14 cellular contexts compared by ENCODE assay signal in the genomic region with DNA sequence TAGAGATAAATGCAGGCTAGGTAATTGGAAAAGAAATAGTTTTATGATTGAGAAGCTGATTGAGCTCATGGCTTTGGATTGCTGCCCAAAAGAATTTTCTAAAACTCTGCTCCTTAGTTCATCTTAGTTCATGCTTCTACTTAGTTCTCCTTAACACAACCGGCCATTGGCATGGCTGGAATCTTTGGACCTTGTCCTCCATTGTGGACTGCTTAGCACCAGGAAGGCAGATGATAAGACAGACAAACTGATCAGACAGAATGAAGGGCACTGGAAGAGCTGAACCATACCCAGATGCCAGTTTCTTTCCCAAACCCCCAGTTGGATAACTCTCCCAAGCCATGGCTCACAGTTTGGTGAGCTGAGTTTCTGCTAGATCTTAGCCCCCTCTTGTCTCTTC. TPM values are rescaled to one million over a fixed set of nuclear protein-coding genes. Genes with fewer than 3 reads are reported as not detected.
DNase-seq lines count a peak whose midpoint lies in the region; ATAC-seq, FAIRE-seq and TF ChIP-seq lines count a peak whose summit lies in the region.
"Had no signal": no experiment of that assay in that cellular context is flagged by ENCODE, and none has a peak within 500 bp of the region (broad histone marks: within the 10 kb centered on the region; RNA-seq: fewer than 3 reads in every experiment).

No MANE protein-coding gene starts in this region.

- no peak for TF ChIP-seq RAD21 in HepG2 (CRISPR knock-in tag; IDR thresholded peaks at IDR 0.05)

- no peak overlapping the region for H4K91ac ChIP-seq in trophoblast cell (ENCODE audit: low read depth, low read length)

- in situ Hi-C loops in HepG2 (cut with HindIII; ENCODE audit: extremely low pct_ligation_motif_present, low pct_unique_long_range_greater_than_20kb), result no loop called here

- H3K27me3 Mint-ChIP-seq in astrocyte (ENCODE audit: low read depth, unreplicated experiment), result no peaks in the 10 kb centered on the region
- H3K27me3 Mint-ChIP-seq: B cell had no signal

- CTCF ChIA-PET in HepG2 (lab: Yijun Ruan, JAX; ENCODE audit: low intra/inter-chr PET ratio, low total read pairs), result no interaction called here

- ATAC-seq in HepG2 (no peak), right lobe of liver (no peak)
- ATAC-seq: CD8-positive, alpha-beta T cell; GM23338 had no signal

- H3K27ac Mint-ChIP-seq in astrocyte (ENCODE audit: unreplicated experiment), result no peak overlapping the region
- H3K27ac Mint-ChIP-seq: B cell; CD8-positive, alpha-beta T cell; GM23338 had no signal

- intact Hi-C loops in HepG2 (cut with micrococcal nuclease; ENCODE audit: unreplicated experiment), result no loop called here
- intact Hi-C loops in right lobe of liver (cut with DNase I), result no loop called here

- H4K20me1 ChIP-seq in HepG2 (ENCODE audit: insufficient read depth, low read length), result no peaks in the 10 kb centered on the region
- no peaks in the 10 kb centered on the region for H4K20me1 ChIP-seq in astrocyte (ENCODE audit: insufficient read depth, low read length)
- H4K20me1 ChIP-seq: BLaER1 treated with 17β-estradiol and CSF1 and Interleukin-3, amounts not matched to agents 10 nM and 100 nM had no signal

- no peak overlapping the region for H4K12ac ChIP-seq in trophoblast cell (ENCODE audit: low read depth, low read length)

- H3K4me3 Mint-ChIP-seq in astrocyte (ENCODE audit: unreplicated experiment), result no peak overlapping the region
- H3K4me3 Mint-ChIP-seq: B cell; CD8-positive, alpha-beta T cell; GM23338 had no signal

- BruUV-seq in HepG2 (replicated peaks; lab: Mats Ljungman, UMichigan), result no TSS peak

- H3K79me2 ChIP-seq in HepG2 (ENCODE audit: insufficient read depth, low read length) (no peaks in the 10 kb centered on the region), astrocyte (ENCODE audit: insufficient read depth, low read length) (no peaks in the 10 kb centered on the region), trophoblast cell (ENCODE audit: control insufficient read depth, insufficient read depth, low read length, poor library complexity) (no peaks in the 10 kb centered on the region)

- H2BK120ac ChIP-seq in trophoblast cell (ENCODE audit: insufficient read depth, low read length, poor library complexity), result peak overlapping the region; percentile 17

- peak overlapping the region; percentile 81 for H2AK5ac ChIP-seq in trophoblast cell (ENCODE audit: low read length)

- TF ChIP-seq CTCF in HepG2 (CRISPR knock-in tag; IDR thresholded peaks at IDR 0.05), result no peak
- TF ChIP-seq CTCF in right lobe of liver (IDR thresholded peaks at IDR 0.05), result no peak
- TF ChIP-seq CTCF in astrocyte (IDR thresholded peaks at IDR 0.05; ENCODE audit: insufficient read depth, low read depth, low read length), result no peak

- DNase-seq in HepG2 (ENCODE audit: low spot score), result no peak
- no peak for DNase-seq in right lobe of liver
- no peak for DNase-seq in astrocyte (ENCODE audit: low read depth)
- DNase-seq in trophoblast cell, result no peak
- no peak for DNase-seq in NCI-H2227 (lab: John Stamatoyannopoulos, UW; ENCODE audit: unreplicated experiment)
- no peak for DNase-seq in NCI-H2227 treated with DMSO at 0.1 percent for 48 hours (lab: John Stamatoyannopoulos, UW)
- DNase-seq: Calu3; CD8-positive, alpha-beta T cell; DMS79 treated with DMSO at 0.1 percent for 48 hours; GF-D8; H7 had no signal

- WGBS in HepG2 (ENCODE audit: low lambda C conversion rate), result 11% methylated on average over 1 of the region's 1 CpG
- WGBS in right lobe of liver (ENCODE audit: insufficient coverage, low coverage, low lambda C conversion rate, missing lambda C conversion rate), result 50% methylated on average over 1 of the region's 1 CpG
- WGBS in trophoblast cell (ENCODE audit: extremely low coverage, insufficient coverage, insufficient read length), result no CpG with 5 or more reads among the region's 1 CpG

- H3K4ac ChIP-seq in trophoblast cell (ENCODE audit: low read depth, low read length), result no peak overlapping the region

- FAIRE-seq in HepG2 (lab: Jason Lieb, UNC), result peak; percentile 46
- FAIRE-seq in astrocyte (lab: Jason Lieb, UNC), result peak; percentile 9

- H3K4me3 ChIP-seq in HepG2 (replicated peaks in 1 of 3; ENCODE audit: insufficient read depth in 1 of 3, low read depth in 2 of 3, low read length in 3 of 3) (no peak overlapping the region), right lobe of liver (no peak overlapping the region), astrocyte (ENCODE audit: insufficient read depth, low read depth, low read length) (no peak overlapping the region), trophoblast cell (ENCODE audit: low read depth, low read length) (no peak overlapping the region)
- H3K4me3 ChIP-seq: BLaER1 treated with 17β-estradiol and CSF1 and Interleukin-3, amounts not matched to agents 10 nM and 100 nM; GM23338 had no signal

- no peak for TF ChIP-seq EP300 in HepG2 (IDR thresholded peaks at IDR 0.05; ENCODE audit: low read depth in 2 of 2, low read length in 2 of 2)
- TF ChIP-seq EP300 in HepG2 (CRISPR knock-in tag; IDR thresholded peaks at IDR 0.05; ENCODE audit: borderline replicate concordance), result no peak

- H3K4me1 Mint-ChIP-seq in astrocyte (ENCODE audit: low read depth, unreplicated experiment), result peaks cover 20% of the 10 kb centered on the region

- peaks cover 15% of the 10 kb centered on the region for H3K79me1 ChIP-seq in trophoblast cell (ENCODE audit: low read length)

- no peak overlapping the region for H3K23ac ChIP-seq in trophoblast cell (ENCODE audit: low read length)

- no peak overlapping the region for H2BK5ac ChIP-seq in trophoblast cell (ENCODE audit: low read depth, low read length, poor library complexity)

- H3K27me3 ChIP-seq in HepG2 (ENCODE audit: control insufficient read depth in 1 of 2, insufficient read depth in 2 of 2, low read length in 2 of 2) (no peaks in the 10 kb centered on the region), right lobe of liver (no peaks in the 10 kb centered on the region), astrocyte (ENCODE audit: insufficient read depth, low read length) (no peaks in the 10 kb centered on the region), trophoblast cell (ENCODE audit: insufficient read depth, low read length) (no peaks in the 10 kb centered on the region)
- H3K27me3 ChIP-seq: BLaER1 treated with 17β-estradiol and CSF1 and Interleukin-3, amounts not matched to agents 10 nM and 100 nM had no signal

- H2AFZ ChIP-seq in HepG2 (ENCODE audit: low read length) (no peak overlapping the region), astrocyte (ENCODE audit: low read depth, low read length) (no peak overlapping the region), trophoblast cell (ENCODE audit: insufficient read depth, low read length, poor library complexity) (no peak overlapping the region)
- H2AFZ ChIP-seq: GM23338 had no signal

- POLR2A ChIA-PET in HepG2 (lab: Yijun Ruan, JAX), result no interaction called here

- H3K36me3 ChIP-seq in HepG2 (replicated peaks in 1 of 2; ENCODE audit: control insufficient read depth in 1 of 2, insufficient read depth in 2 of 2, low read length in 2 of 2), result no peaks in the 10 kb centered on the region
- no peaks in the 10 kb centered on the region for H3K36me3 ChIP-seq in right lobe of liver
- no peaks in the 10 kb centered on the region for H3K36me3 ChIP-seq in astrocyte (ENCODE audit: insufficient read depth, low read length)
- no peaks in the 10 kb centered on the region for H3K36me3 ChIP-seq in trophoblast cell (ENCODE audit: control insufficient read depth in 1 of 2, insufficient read depth in 2 of 2, low read length in 2 of 2)
- H3K36me3 ChIP-seq: BLaER1 treated with 17β-estradiol and CSF1 and Interleukin-3, amounts not matched to agents 10 nM and 100 nM had no signal

- peaks cover 38% of the 10 kb centered on the region for H3K4me1 ChIP-seq in HepG2 (ENCODE audit: insufficient read depth, low read length)
- H3K4me1 ChIP-seq in right lobe of liver, result peaks cover 0 to 41% (median 0%) of the 10 kb centered on the region in 4 donors
- peaks cover 20% of the 10 kb centered on the region for H3K4me1 ChIP-seq in astrocyte (ENCODE audit: insufficient read depth, low read length)
- peaks cover 6 to 11% of the 10 kb centered on the region in 2 experiments for H3K4me1 ChIP-seq in trophoblast cell (ENCODE audit: control insufficient read depth in 1 of 2, insufficient read depth in 2 of 2, low read length in 2 of 2)

- H3K4me2 ChIP-seq in HepG2 (ENCODE audit: low read depth, low read length) (no peak overlapping the region), astrocyte (ENCODE audit: low read length) (no peak overlapping the region), trophoblast cell (ENCODE audit: low read length) (no peak overlapping the region)
- H3K4me2 ChIP-seq: BLaER1 treated with 17β-estradiol and CSF1 and Interleukin-3, amounts not matched to agents 10 nM and 100 nM; GM23338 had no signal

- H3K9me3 ChIP-seq in HepG2 (ENCODE audit: low read length), result no peaks in the 10 kb centered on the region
- H3K9me3 ChIP-seq in right lobe of liver, result no peaks in the 10 kb centered on the region
- no peaks in the 10 kb centered on the region for H3K9me3 ChIP-seq in astrocyte (ENCODE audit: insufficient read depth, low read depth, low read length)
- H3K9me3 ChIP-seq in trophoblast cell (ENCODE audit: insufficient read depth, low read depth, low read length), result no peaks in the 10 kb centered on the region

- H3K36me3 Mint-ChIP-seq in astrocyte (ENCODE audit: low read depth, unreplicated experiment), result no peaks in the 10 kb centered on the region
- H3K36me3 Mint-ChIP-seq: CD8-positive, alpha-beta T cell had no signal

- H3K27ac ChIP-seq in HepG2 (ENCODE audit: extremely low read length, insufficient read depth, low read length) (no peak overlapping the region), right lobe of liver (no peak overlapping the region), astrocyte (ENCODE audit: low read depth, low read length) (no peak overlapping the region), trophoblast cell (ENCODE audit: low read depth, low read length) (no peak overlapping the region)
- H3K27ac ChIP-seq: BLaER1 treated with 17β-estradiol and CSF1 and Interleukin-3, amounts not matched to agents 10 nM and 100 nM had no signal

- no peak overlapping the region for H4K8ac ChIP-seq in trophoblast cell (ENCODE audit: low read depth, low read length)

- no peak for TF ChIP-seq POLR2A in HepG2 (IDR thresholded peaks at IDR 0.05; ENCODE audit: insufficient read depth in 1 of 2, low read depth in 2 of 2, low read length in 2 of 2)
- no peak for TF ChIP-seq POLR2A in right lobe of liver (IDR thresholded peaks at IDR 0.05)

- peak overlapping the region; percentile 61 for H2BK12ac ChIP-seq in trophoblast cell (ENCODE audit: low read length)

- no peaks in the 10 kb centered on the region for H3K9me3 Mint-ChIP-seq in astrocyte (ENCODE audit: unreplicated experiment)
- H3K9me3 Mint-ChIP-seq: CD8-positive, alpha-beta T cell; GM23338 had no signal

- no peak overlapping the region for H3K14ac ChIP-seq in trophoblast cell (ENCODE audit: low read length)

- peak overlapping the region; percentile 26 for H3K18ac ChIP-seq in trophoblast cell (ENCODE audit: low read length)

- H3K9ac ChIP-seq in HepG2 (ENCODE audit: insufficient read depth, low read depth, low read length) (no peak overlapping the region), astrocyte (ENCODE audit: low read length) (no peak overlapping the region), trophoblast cell (ENCODE audit: low read length) (no peak overlapping the region)
- H3K9ac ChIP-seq: BLaER1 treated with 17β-estradiol and CSF1 and Interleukin-3, amounts not matched to agents 10 nM and 100 nM had no signal

RNA-seq across cellular contexts. Expression of a gene that starts 36.3 kb away (rescaled TPM):
- total RNA-seq in HepG2 (2016; rRNA removed; fragmentation: Illumina TruSeq; extraction: Trizol), result 4.9 and 14.9 TPM in 2 replicates
- 3.4 and 3.5 TPM in 2 replicates for total RNA-seq in HepG2 (2016; cell fraction: cytosol; rRNA removed; fragmentation: Illumina TruSeq; extraction: Trizol; ENCODE audit: low read depth)
- total RNA-seq in HepG2 (2016; cell fraction: insoluble cytoplasmic fraction; rRNA removed; fragmentation: Illumina TruSeq; extraction: Trizol), result 4.9 and 13.0 TPM in 2 replicates
- 5.4 and 7.2 TPM in 2 replicates for total RNA-seq in HepG2 (2016; cell fraction: membrane; rRNA removed; fragmentation: Illumina TruSeq; extraction: Trizol)
- 39.0 and 39.1 TPM in 2 replicates for total RNA-seq in HepG2 (2016; cell fraction: nucleus; rRNA removed; fragmentation: Illumina TruSeq; extraction: Trizol)
- 19.8 and 24.2 TPM in 2 replicates for polyA plus RNA-seq in HepG2 (2011; rRNA removed)
- polyA plus RNA-seq in HepG2 (2011; cell fraction: cytosol; rRNA removed), result 1.5 and 2.3 TPM in 2 replicates
- polyA plus RNA-seq in HepG2 (2011; cell fraction: nucleus; rRNA removed), result 69.0 and 77.8 TPM in 2 replicates
- 11.7 and 15.0 TPM in 2 replicates for polyA plus RNA-seq in HepG2 (2012)
- 0.61 and 0.70 TPM in 2 replicates for polyA plus RNA-seq in HepG2 (2016; cell fraction: cytosol; fragmentation: Illumina TruSeq; extraction: Trizol; ENCODE audit: low read depth)
- polyA plus RNA-seq in HepG2 (2016; cell fraction: insoluble cytoplasmic fraction; fragmentation: Illumina TruSeq; extraction: Trizol; ENCODE audit: low read depth), result 3.6 and 3.9 TPM in 2 replicates
- polyA plus RNA-seq in HepG2 (2016; cell fraction: membrane; fragmentation: Illumina TruSeq; extraction: Trizol; ENCODE audit: low read depth), result 1.8 TPM in 2 replicates
- 30.5 and 31.7 TPM in 2 replicates for polyA plus RNA-seq in HepG2 (2016; cell fraction: nucleus; fragmentation: Illumina TruSeq; extraction: Trizol; ENCODE audit: insufficient read depth, low read depth)
- polyA minus RNA-seq in HepG2 (2011; rRNA and poly(A)+ RNA removed; ENCODE audit: low replicate concordance), result 10.1 and 23.0 TPM in 2 replicates
- 3.7 and 3.8 TPM in 2 replicates for polyA minus RNA-seq in HepG2 (2011; cell fraction: cytosol; rRNA and poly(A)+ RNA removed)
- 225 and 258 TPM in 2 replicates for polyA minus RNA-seq in HepG2 (2011; cell fraction: nucleus; rRNA and poly(A)+ RNA removed)
- total RNA-seq in right lobe of liver, result 10 to 100 TPM in 5 of 6 experiments, 1 to 10 TPM in 1; 5.2 to 28.2 (median 20.7) TPM
- 181 and 213 TPM in 2 replicates for total RNA-seq in astrocyte
- 101 and 113 TPM in 2 replicates for polyA plus RNA-seq in trophoblast cell (2013)
